In the genomic region with DNA sequence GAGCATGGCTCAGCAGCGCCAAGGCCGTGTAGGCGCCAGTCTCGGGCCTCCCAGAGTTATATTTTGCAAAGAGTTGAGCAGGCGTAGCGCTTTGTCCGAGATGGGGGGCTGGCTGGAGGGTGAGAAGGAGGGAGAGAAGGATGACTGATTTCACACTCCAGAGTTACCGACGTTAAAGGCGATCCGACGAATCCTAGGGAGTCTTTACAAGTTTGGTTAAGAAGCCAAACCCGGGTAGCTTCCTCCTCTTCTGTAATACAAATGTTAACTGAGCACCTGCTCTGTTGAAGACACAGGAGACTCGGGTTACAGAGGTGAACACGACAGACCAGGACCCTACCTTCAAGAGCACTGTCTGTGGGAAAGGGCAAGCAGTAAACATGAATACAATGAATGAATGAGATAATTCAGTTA, we compare ENCODE assay signal across 9 cellular contexts. TPM values are rescaled to one million over a fixed set of nuclear protein-coding genes. Genes with fewer than 3 reads are reported as not detected.
DNase-seq lines count a peak whose midpoint lies in the region; ATAC-seq and TF ChIP-seq lines count a peak whose summit lies in the region.
"Had no signal": no experiment of that assay in that cellular context is flagged by ENCODE, and none has a peak within 500 bp of the region (broad histone marks: within the 10 kb centered on the region; RNA-seq: fewer than 3 reads in every experiment).

No MANE protein-coding gene starts in this region.

- peaks cover 10% of the 10 kb centered on the region for H3K27me3 Mint-ChIP-seq in CD4-positive, CD25-positive, alpha-beta regulatory T cell
- H3K27me3 Mint-ChIP-seq in IgD-negative memory B cell: no peaks in the 10 kb centered on the region
- no peaks in the 10 kb centered on the region for H3K27me3 Mint-ChIP-seq in central memory CD8-positive, alpha-beta T cell
- H3K27me3 Mint-ChIP-seq in nephron (ENCODE audit: low read depth): no peaks in the 10 kb centered on the region

- peak overlapping the region; percentile 94 for H3K4me3 ChIP-seq in CD4-positive, CD25-positive, alpha-beta regulatory T cell (ENCODE audit: low read depth, low read length)

- peaks cover 33 to 83% (median 61%) of the 10 kb centered on the region in 4 donors for H3K4me1 Mint-ChIP-seq in CD4-positive, CD25-positive, alpha-beta regulatory T cell
- H3K4me1 Mint-ChIP-seq in IgD-negative memory B cell: peaks cover 41 to 44% (median 43%) of the 10 kb centered on the region in 3 donors
- H3K4me1 Mint-ChIP-seq in central memory CD8-positive, alpha-beta T cell: peaks cover 80% of the 10 kb centered on the region
- peaks cover 73% of the 10 kb centered on the region for H3K4me1 Mint-ChIP-seq in nephron

- no peaks in the 10 kb centered on the region for H3K9me3 ChIP-seq in CD4-positive, CD25-positive, alpha-beta regulatory T cell (ENCODE audit: control insufficient read depth in 2 of 2, low read length in 2 of 2)

- no peak for ATAC-seq in CD4-positive, CD25-positive, alpha-beta regulatory T cell (ENCODE audit: low read depth in 2 of 2)
- no peak for ATAC-seq in central memory CD8-positive, alpha-beta T cell (replicated peaks; ENCODE audit: extremely low read depth, poor library complexity, severe bottlenecking)
- no peak for ATAC-seq in HG02938 (IDR thresholded peaks at IDR 0.05; ENCODE audit: unreplicated experiment)

- H3K27ac Mint-ChIP-seq in CD4-positive, CD25-positive, alpha-beta regulatory T cell: peak overlapping the region; percentile 100
- H3K27ac Mint-ChIP-seq in IgD-negative memory B cell: peak overlapping the region; percentile 99 to 100 (median 100)
- H3K27ac Mint-ChIP-seq in central memory CD8-positive, alpha-beta T cell (ENCODE audit: low read depth): peak overlapping the region; percentile 99
- H3K27ac Mint-ChIP-seq in nephron: peak overlapping the region; percentile 100

- H3K4me3 Mint-ChIP-seq in CD4-positive, CD25-positive, alpha-beta regulatory T cell: peak overlapping the region; percentile 98 to 99 (median 98)
- H3K4me3 Mint-ChIP-seq in IgD-negative memory B cell (peak overlapping the region; percentile 97 to 100 (median 98)), nephron (peak overlapping the region; percentile 93 to 98 (median 97))
- peak overlapping the region; percentile 99 for H3K4me3 Mint-ChIP-seq in central memory CD8-positive, alpha-beta T cell

- DNase-seq in CD4-positive, CD25-positive, alpha-beta regulatory T cell: no peak
- no peak for DNase-seq in central memory CD8-positive, alpha-beta T cell (ENCODE audit: low spot score in 2 of 2)
- DNase-seq in SIG-M5 (lab: John Stamatoyannopoulos, UW) (no peak), anterior cingulate cortex (lab: John Stamatoyannopoulos, UW) (no peak), midbrain (lab: John Stamatoyannopoulos, UW) (no peak)

- peaks cover 0 to 1% (median 0%) of the 10 kb centered on the region in 7 donors for H3K9me3 Mint-ChIP-seq in CD4-positive, CD25-positive, alpha-beta regulatory T cell
- H3K9me3 Mint-ChIP-seq in IgD-negative memory B cell (no peaks in the 10 kb centered on the region), nephron (no peaks in the 10 kb centered on the region)
- H3K9me3 Mint-ChIP-seq in central memory CD8-positive, alpha-beta T cell: no peaks in the 10 kb centered on the region

- no peaks in the 10 kb centered on the region for H3K36me3 ChIP-seq in CD4-positive, CD25-positive, alpha-beta regulatory T cell (ENCODE audit: control insufficient read depth, insufficient read depth, low read length)

- peaks cover 66% of the 10 kb centered on the region for H3K4me1 ChIP-seq in CD4-positive, CD25-positive, alpha-beta regulatory T cell (ENCODE audit: control insufficient read depth, insufficient read depth, low read length, poor library complexity, severe bottlenecking)

- peak overlapping the region; percentile 100 for H3K27ac ChIP-seq in CD4-positive, CD25-positive, alpha-beta regulatory T cell (ENCODE audit: insufficient read depth, low read length, poor library complexity, severe bottlenecking)

- peaks cover 11% of the 10 kb centered on the region for H3K36me3 Mint-ChIP-seq in CD4-positive, CD25-positive, alpha-beta regulatory T cell
- H3K36me3 Mint-ChIP-seq in IgD-negative memory B cell: no peaks in the 10 kb centered on the region
- H3K36me3 Mint-ChIP-seq in central memory CD8-positive, alpha-beta T cell (ENCODE audit: insufficient read depth): peaks cover 39% of the 10 kb centered on the region
- peaks cover 25% of the 10 kb centered on the region for H3K36me3 Mint-ChIP-seq in nephron (ENCODE audit: low read depth)

- no peak for TF ChIP-seq CTCF in nephron (IDR thresholded peaks at IDR 0.05; ENCODE audit: unreplicated experiment in 3 of 3)

- no peaks in the 10 kb centered on the region for H3K27me3 ChIP-seq in CD4-positive, CD25-positive, alpha-beta regulatory T cell (ENCODE audit: control insufficient read depth, insufficient read depth, low read length)

RNA-seq across cellular contexts. Expression of a gene that starts 0.8 kb away (rescaled TPM):
- 568 TPM for total RNA-seq in CD4-positive, CD25-positive, alpha-beta regulatory T cell
- polyA plus RNA-seq in CD4-positive, CD25-positive, alpha-beta regulatory T cell: 10 to 100 TPM; 32.3 to 44.0 (median 37.2) TPM
- polyA plus RNA-seq in IgD-negative memory B cell: 55.7 TPM

RNA-seq across cellular contexts. Expression of a gene that starts 3.7 kb away (rescaled TPM):
- total RNA-seq in CD4-positive, CD25-positive, alpha-beta regulatory T cell: not detected
- not detected for polyA plus RNA-seq in CD4-positive, CD25-positive, alpha-beta regulatory T cell
- not detected for polyA plus RNA-seq in IgD-negative memory B cell
- total RNA-seq: HT1080 had no signal

RNA-seq across cellular contexts. Expression of a gene that starts 5.5 kb away (rescaled TPM):
- 53.5 TPM for total RNA-seq in CD4-positive, CD25-positive, alpha-beta regulatory T cell
- 10 to 100 TPM in 3 of 4 donors, 1 to 10 TPM in 1; 8.3 to 14.0 (median 11.0) TPM for polyA plus RNA-seq in CD4-positive, CD25-positive, alpha-beta regulatory T cell
- 15.9 TPM for polyA plus RNA-seq in IgD-negative memory B cell

RNA-seq across cellular contexts. Expression of a gene that starts 40.1 kb away (rescaled TPM):
- 7.6 TPM for total RNA-seq in CD4-positive, CD25-positive, alpha-beta regulatory T cell
- polyA plus RNA-seq in CD4-positive, CD25-positive, alpha-beta regulatory T cell: 10 to 100 TPM; 18.0 to 28.7 (median 27.0) TPM
- 13.8 TPM for polyA plus RNA-seq in IgD-negative memory B cell

RNA-seq across cellular contexts. Expression of a gene that starts 45.7 kb away (rescaled TPM):
- total RNA-seq in CD4-positive, CD25-positive, alpha-beta regulatory T cell: 3.3 TPM
- under 1 TPM in 3 of 4 donors, not detected in 1; 0.07 to 0.27 (median 0.18) TPM for polyA plus RNA-seq in CD4-positive, CD25-positive, alpha-beta regulatory T cell
- not detected for polyA plus RNA-seq in IgD-negative memory B cell
